In the genomic region with DNA sequence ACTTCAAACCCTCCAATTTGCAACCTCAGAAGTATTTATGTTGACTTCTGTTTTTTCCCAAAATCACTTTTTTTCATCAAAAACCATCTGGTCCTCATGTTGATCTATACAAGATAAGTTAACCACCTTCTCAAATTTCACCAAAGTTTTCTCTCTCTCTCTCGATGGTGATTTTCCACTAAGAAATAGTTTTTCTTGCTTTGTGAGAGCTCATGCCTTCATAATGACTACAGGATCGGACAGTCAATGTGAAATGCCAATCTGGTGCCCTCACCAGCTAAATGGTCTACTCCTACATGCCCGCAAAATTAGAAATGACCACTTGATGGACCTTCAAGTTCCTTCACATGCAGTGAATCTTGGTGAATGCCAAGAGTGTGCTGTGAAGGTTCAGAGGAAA, we compare ENCODE assay signal across 20 cellular contexts. TPM values are rescaled to one million over a fixed set of nuclear protein-coding genes. Genes with fewer than 3 reads are reported as not detected.
"Had no signal": no experiment of that assay in that cellular context is flagged by ENCODE, and none has a peak within 500 bp of the region (broad histone marks: within the 10 kb centered on the region; RNA-seq: fewer than 3 reads in every experiment).

No MANE protein-coding gene starts in this region.

- H3K4me2 ChIP-seq: smooth muscle cell had no signal

- H3K4me3 Mint-ChIP-seq: activated B cell treated with CpG ODN at 0.5 μM for 24 hours; activated CD8-positive, alpha-beta T cell treated with anti-CD3 and anti-CD28 coated beads for 36 hours; activated T-cell treated with anti-CD3 and anti-CD28 coated beads, Interleukin-2, amount 50 U/mL, for 4 hours; nephron had no signal

- H3K9me3 ChIP-seq: adrenal gland, body of pancreas, transverse colon had no signal

- H3K27me3 ChIP-seq: adrenal gland, body of pancreas had no signal

- H3K27ac ChIP-seq: adrenal gland, body of pancreas, foreskin keratinocyte, transverse colon had no signal

- H3K4me1 ChIP-seq: adrenal gland, body of pancreas, foreskin keratinocyte, transverse colon had no signal

- H3K4me3 ChIP-seq: adrenal gland, body of pancreas, smooth muscle cell, transverse colon had no signal

- FAIRE-seq: colon had no signal

- DNase-seq: activated B cell treated with CpG ODN at 0.5 μM for 24 hours; activated CD4-positive, alpha-beta T cell treated with anti-CD3 and anti-CD28 coated beads for 48 hours; activated CD8-positive, alpha-beta T cell treated with anti-CD3 and anti-CD28 coated beads for 36 hours; activated effector memory CD4-positive, alpha-beta T cell treated with Interleukin-2 at 50 U/mL for 16 hours; activated naive CD4-positive, alpha-beta T cell treated with anti-CD3 and anti-CD28 coated beads, Interleukin-2, amount 50 U/mL, for 16 hours; activated T-cell treated with anti-CD3 and anti-CD28 coated beads, Interleukin-2, amount 50 U/mL, for 4 hours; adrenal gland; body of pancreas; caudate nucleus; foreskin keratinocyte; glutamatergic neuron; nucleus accumbens; right cardiac atrium; stimulated activated naive CD8-positive, alpha-beta T cell treated with anti-CD3 and anti-CD28 coated beads, Interleukin-15, Interleukin-2, amounts not matched to agents 100 U/mL and 50 U/mL, for 24 hours; transverse colon had no signal

- H3K27ac Mint-ChIP-seq: activated B cell treated with CpG ODN at 0.5 μM for 24 hours; activated CD8-positive, alpha-beta T cell treated with anti-CD3 and anti-CD28 coated beads for 36 hours; nephron; progenitor cell of endocrine pancreas had no signal

- H3K36me3 ChIP-seq: adrenal gland, transverse colon had no signal

- ATAC-seq: activated CD8-positive, alpha-beta T cell treated with anti-CD3 and anti-CD28 coated beads for 36 hours; activated T-cell treated with anti-CD3 and anti-CD28 coated beads, Interleukin-2, amount 50 U/mL, for 4 hours; body of pancreas; esophagus mucosa; foreskin keratinocyte; right cardiac atrium; stimulated activated naive CD8-positive, alpha-beta T cell treated with anti-CD3 and anti-CD28 coated beads, Interleukin-15, Interleukin-2, amounts not matched to agents 100 U/mL and 50 U/mL, for 24 hours had no signal

- H3K4me1 Mint-ChIP-seq: nephron had no signal

- H3K9me3 Mint-ChIP-seq: activated B cell treated with CpG ODN at 0.5 μM for 24 hours; activated CD8-positive, alpha-beta T cell treated with anti-CD3 and anti-CD28 coated beads for 36 hours; activated T-cell treated with anti-CD3 and anti-CD28 coated beads, Interleukin-2, amount 50 U/mL, for 4 hours; nephron had no signal

RNA-seq across cellular contexts. Expression of gene CNNM1, which starts 40.4 kb away (rescaled TPM):
- total RNA-seq: activated B cell treated with CpG ODN at 0.5 μM for 24 hours had no signal
- polyA plus RNA-seq: smooth muscle cell had no signal
